8 cellular contexts compared by ENCODE assay signal in genomic region chr20:50569864-50570836, GRCh38. TPM values are rescaled to one million over a fixed set of nuclear protein-coding genes. Genes with fewer than 3 reads are reported as not detected.
DNase-seq lines count a peak whose midpoint lies in the region; ATAC-seq, FAIRE-seq and TF ChIP-seq lines count a peak whose summit lies in the region.

No MANE protein-coding gene starts in this region.

- H3K36me3 ChIP-seq in MM.1S (replicated peaks; ENCODE audit: insufficient read depth, low read length): no peaks in the 10 kb centered on the region; the same call in 1 of the 2 replicates
- peaks cover 53 to 56% of the 10 kb centered on the region in 2 experiments for H3K36me3 ChIP-seq in keratinocyte (ENCODE audit: control insufficient read depth in 2 of 2, extremely low read depth in 1 of 2, insufficient read depth in 2 of 2, low read length in 2 of 2)

- FAIRE-seq in keratinocyte (lab: Jason Lieb, UNC): no peak

- H3K9me3 ChIP-seq in MM.1S (replicated peaks; ENCODE audit: insufficient read depth, low read length): no peaks in the 10 kb centered on the region
- H3K9me3 ChIP-seq in keratinocyte (ENCODE audit: control insufficient read depth, low read depth, low read length): no peaks in the 10 kb centered on the region

- no peak overlapping the region for H3K4me2 ChIP-seq in MM.1S (ENCODE audit: low read depth, low read length)
- no peak overlapping the region for H3K4me2 ChIP-seq in keratinocyte (ENCODE audit: control insufficient read depth, extremely low read depth, insufficient read depth, low read depth, low read length)

- DNase-seq in EL: peak; percentile 27
- DNase-seq in MM.1S: peak; percentile 24
- DNase-seq in activated T-helper 2 cell treated with anti-CD3 and anti-CD28 coated beads, Interferon-gamma antibody, Interleukin-2, Interleukin-4, amounts not matched to agents 10 μg/mL and 5 μg/mL and 100 μg/mL, durations not matched to agents 14 hours and 24 hours and 36 hours (ENCODE audit: low spot score): peak; percentile 40
- DNase-seq in keratinocyte (ENCODE audit: low read depth, low spot score): no peak
- no peak for DNase-seq in NCI-H748 (lab: John Stamatoyannopoulos, UW; ENCODE audit: unreplicated experiment)
- no peak for DNase-seq in NCI-H2107 treated with DMSO at 0.1 percent for 48 hours (lab: John Stamatoyannopoulos, UW; ENCODE audit: unreplicated experiment)
- no peak for DNase-seq in COLO829 (ENCODE audit: low spot score)

- TF ChIP-seq CTCF in MM.1S (IDR thresholded peaks at IDR 0.05; ENCODE audit: low read length) (peak; percentile 13; the same call in 1 of the 2 replicates), keratinocyte (optimal IDR thresholded peaks at IDR 0.05 in 1 of 3, IDR thresholded peaks at IDR 0.05 in 1 of 3, conservative IDR thresholded peaks at IDR 0.05 in 1 of 3; ENCODE audit: extremely low read depth in 1 of 3, insufficient read depth in 2 of 3, low read length in 3 of 3) (peak in 2 of 3 experiments; percentile 32 to 49)

- H3K4me1 Mint-ChIP-seq in activated T-helper 2 cell treated with anti-CD3 and anti-CD28 coated beads, Interferon-gamma antibody, Interleukin-2, Interleukin-4, amounts not matched to agents 10 μg/mL and 5 μg/mL and 100 μg/mL, durations not matched to agents 14 hours and 24 hours and 36 hours (ENCODE audit: low read depth): peaks cover 59% of the 10 kb centered on the region

- peak; percentile 75 for ATAC-seq in GM21447 (IDR thresholded peaks at IDR 0.05; ENCODE audit: unreplicated experiment)

- H3K36me3 Mint-ChIP-seq in activated T-helper 2 cell treated with anti-CD3 and anti-CD28 coated beads, Interferon-gamma antibody, Interleukin-2, Interleukin-4, amounts not matched to agents 10 μg/mL and 5 μg/mL and 100 μg/mL, durations not matched to agents 14 hours and 24 hours and 36 hours (ENCODE audit: low read depth): peaks cover 84% of the 10 kb centered on the region

- dilution Hi-C loops in keratinocyte (cut with MboI; ENCODE audit: extremely low pct_ligation_motif_present, low sequenced_read_pairs): no loop called here

- intact Hi-C loops in activated T-helper 2 cell treated with anti-CD3 and anti-CD28 coated beads, Interferon-gamma antibody, Interleukin-2, Interleukin-4, amounts not matched to agents 10 μg/mL and 5 μg/mL and 100 μg/mL, durations not matched to agents 14 hours and 24 hours and 36 hours (cut with micrococcal nuclease): loop anchor here (1.0 to 5.0 kb wide), 4 partner anchors 9 to 378 kb away; partner anchors contain the start of genes CEBPB and PTPN1

- H4K20me1 ChIP-seq in MM.1S (ENCODE audit: insufficient read depth, low read length) (no peaks in the 10 kb centered on the region), keratinocyte (ENCODE audit: control insufficient read depth, extremely low read depth, insufficient read depth, low read length) (peaks cover 6% of the 10 kb centered on the region)

- H2AFZ ChIP-seq in MM.1S (ENCODE audit: low read length) (no peak overlapping the region), keratinocyte (ENCODE audit: control insufficient read depth, low read length) (no peak overlapping the region)

- no peaks in the 10 kb centered on the region for H3K9me2 ChIP-seq in MM.1S (replicated peaks; ENCODE audit: insufficient read depth, low read length)

- H3K27ac Mint-ChIP-seq in activated T-helper 2 cell treated with anti-CD3 and anti-CD28 coated beads, Interferon-gamma antibody, Interleukin-2, Interleukin-4, amounts not matched to agents 10 μg/mL and 5 μg/mL and 100 μg/mL, durations not matched to agents 14 hours and 24 hours and 36 hours: peak overlapping the region; percentile 85

- H3K27me3 Mint-ChIP-seq in activated T-helper 2 cell treated with anti-CD3 and anti-CD28 coated beads, Interferon-gamma antibody, Interleukin-2, Interleukin-4, amounts not matched to agents 10 μg/mL and 5 μg/mL and 100 μg/mL, durations not matched to agents 14 hours and 24 hours and 36 hours (ENCODE audit: low read depth): no peaks in the 10 kb centered on the region

- H3K9me3 Mint-ChIP-seq in activated T-helper 2 cell treated with anti-CD3 and anti-CD28 coated beads, Interferon-gamma antibody, Interleukin-2, Interleukin-4, amounts not matched to agents 10 μg/mL and 5 μg/mL and 100 μg/mL, durations not matched to agents 14 hours and 24 hours and 36 hours: no peaks in the 10 kb centered on the region

- H3K79me2 ChIP-seq in MM.1S (ENCODE audit: low read length): peaks cover 6% of the 10 kb centered on the region; the same call in 1 of the 2 replicates
- H3K79me2 ChIP-seq in keratinocyte (ENCODE audit: control insufficient read depth, insufficient read depth, low read length): peaks cover 76% of the 10 kb centered on the region

- H3K4me3 ChIP-seq in MM.1S (ENCODE audit: low read length): no peak overlapping the region
- no peak overlapping the region for H3K4me3 ChIP-seq in keratinocyte (ENCODE audit: control insufficient read depth in 2 of 3, extremely low read depth in 1 of 3, insufficient read depth in 2 of 3, low read depth in 1 of 3, low read length in 3 of 3)

- H3K27ac ChIP-seq in MM.1S (ENCODE audit: low read length) (no peak overlapping the region), keratinocyte (ENCODE audit: control insufficient read depth, insufficient read depth, low read length) (no peak overlapping the region)

- H3K4me1 ChIP-seq in MM.1S (ENCODE audit: low read length) (no peaks in the 10 kb centered on the region), keratinocyte (ENCODE audit: control insufficient read depth, extremely low read depth, insufficient read depth, low read length) (no peaks in the 10 kb centered on the region)

- H3K27me3 ChIP-seq in MM.1S (replicated peaks; ENCODE audit: insufficient read depth, low read length) (no peaks in the 10 kb centered on the region), keratinocyte (ENCODE audit: control insufficient read depth, extremely low read depth, insufficient read depth, low read length) (no peaks in the 10 kb centered on the region)

- peak overlapping the region; percentile 34 for H3K4me3 Mint-ChIP-seq in activated T-helper 2 cell treated with anti-CD3 and anti-CD28 coated beads, Interferon-gamma antibody, Interleukin-2, Interleukin-4, amounts not matched to agents 10 μg/mL and 5 μg/mL and 100 μg/mL, durations not matched to agents 14 hours and 24 hours and 36 hours (ENCODE audit: low read depth)

- no peak overlapping the region for H3K9ac ChIP-seq in MM.1S (ENCODE audit: low read length)
- no peak overlapping the region for H3K9ac ChIP-seq in keratinocyte (ENCODE audit: control insufficient read depth, extremely low read depth, insufficient read depth, low read length)

- peaks cover 4% of the 10 kb centered on the region for H3K9me1 ChIP-seq in keratinocyte (ENCODE audit: control insufficient read depth, extremely low read depth, insufficient read depth, low read length)

- no peaks in the 10 kb centered on the region for H3F3A ChIP-seq in MM.1S (ENCODE audit: insufficient read depth, low read length)

RNA-seq across cellular contexts. Expression of gene PTPN1, which starts 60.0 kb away (rescaled TPM):
- 93.2 and 94.6 TPM in 2 replicates for total RNA-seq in activated T-helper 2 cell treated with anti-CD3 and anti-CD28 coated beads, Interferon-gamma antibody, Interleukin-2, Interleukin-4, amounts not matched to agents 10 μg/mL and 5 μg/mL and 100 μg/mL, durations not matched to agents 14 hours and 24 hours and 36 hours
- 53.3 to 67.4 TPM (median 61.6 TPM) in 3 replicates for polyA plus RNA-seq in keratinocyte
- polyA plus RNA-seq in keratinocyte (2011; ENCODE audit: low read depth): 14.0 TPM
- 71.8 and 85.6 TPM in 2 replicates for polyA plus RNA-seq in keratinocyte (2011; cell fraction: cytosol; rRNA removed)
- 107 and 110 TPM in 2 replicates for polyA plus RNA-seq in keratinocyte (2011; cell fraction: nucleus; rRNA removed)
- polyA plus RNA-seq in keratinocyte (2012; ENCODE audit: low replicate concordance): 42.2 and 66.1 TPM in 2 replicates
- polyA minus RNA-seq in keratinocyte: 65.6 to 73.7 TPM (median 70.3 TPM) in 3 replicates
- 61.6 TPM for polyA minus RNA-seq in keratinocyte (2011; cell fraction: cytosol; rRNA and poly(A)+ RNA removed)
- 38.7 and 64.7 TPM in 2 replicates for polyA minus RNA-seq in keratinocyte (2011; cell fraction: nucleus; rRNA and poly(A)+ RNA removed)

Comparison
In these comparisons a context has a peak if more than half of its experiments do, and no peak if none do; other contexts are left out.
1. DNase-seq: peak in EL (single experiment), MM.1S (single experiment) and activated T-helper 2 cell treated with anti-CD3 and anti-CD28 coated beads, Interferon-gamma antibody, Interleukin-2, Interleukin-4, amounts not matched to agents 10 μg/mL and 5 μg/mL and 100 μg/mL, durations not matched to agents 14 hours and 24 hours and 36 hours (single experiment); none in keratinocyte (single experiment), NCI-H748 (single experiment), NCI-H2107 treated with DMSO at 0.1 percent for 48 hours (single experiment) and COLO829 (single experiment).